In the genomic region with DNA sequence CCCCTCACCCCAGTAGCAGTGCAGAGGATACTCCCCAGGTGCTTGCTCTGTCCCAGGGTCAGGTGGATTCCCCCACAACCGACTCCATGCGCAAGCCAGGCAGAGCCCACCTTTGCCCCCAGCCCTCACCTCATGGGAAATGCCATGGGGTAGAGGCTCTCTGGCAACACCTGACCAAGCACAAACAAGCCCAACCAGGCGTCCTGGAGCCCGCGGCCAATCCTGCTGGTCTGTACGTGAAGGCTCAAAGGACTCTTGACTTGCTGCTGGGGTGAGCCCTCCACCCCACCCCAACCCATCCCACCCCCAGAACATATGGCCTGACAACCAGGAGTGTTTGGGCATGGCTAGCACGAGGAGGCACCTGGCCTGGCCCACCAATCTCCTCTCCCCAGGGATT, we compare ENCODE assay signal across 10 cellular contexts. TPM values are rescaled to one million over a fixed set of nuclear protein-coding genes. Genes with fewer than 3 reads are reported as not detected.
DNase-seq lines count a peak whose midpoint lies in the region; ATAC-seq and TF ChIP-seq lines count a peak whose summit lies in the region.
"Had no signal": no experiment of that assay in that cellular context is flagged by ENCODE, and none has a peak within 500 bp of the region (broad histone marks: within the 10 kb centered on the region; RNA-seq: fewer than 3 reads in every experiment).

No MANE protein-coding gene starts in this region.

- TF ChIP-seq CTCF in cardiac muscle cell (IDR thresholded peaks at IDR 0.05; ENCODE audit: low read depth, low read length) (no peak), hepatocyte (IDR thresholded peaks at IDR 0.05; ENCODE audit: poor library complexity) (no peak), suprapubic skin (IDR thresholded peaks at IDR 0.05) (no peak)

- ATAC-seq in Right ventricle myocardium superior (ENCODE audit: poor library complexity) (no peak), T-cell (replicated peaks in 1 of 4) (no peak), HG03196 (IDR thresholded peaks at IDR 0.05; ENCODE audit: unreplicated experiment) (no peak)

- DNase-seq in cardiac muscle cell (ENCODE audit: low read depth in 1 of 2, low spot score in 1 of 2), result no peak
- DNase-seq in Right ventricle myocardium superior, result no peak
- no peak for DNase-seq in T-cell
- DNase-seq in hepatocyte (ENCODE audit: low spot score), result no peak
- no peak for DNase-seq in suprapubic skin (ENCODE audit: low spot score in 2 of 2)
- no peak for DNase-seq in AG08396 (ENCODE audit: low spot score)
- no peak for DNase-seq in T1000 (lab: John Stamatoyannopoulos, UW)

- no peaks in the 10 kb centered on the region for H3K9me3 Mint-ChIP-seq in T-cell

- H2AFZ ChIP-seq in hepatocyte, result no peak overlapping the region

- TF ChIP-seq POLR2A in suprapubic skin (IDR thresholded peaks at IDR 0.05), result no peak

- H3K27ac ChIP-seq in cardiac muscle cell (peak overlapping the region; percentile 48), hepatocyte (no peak overlapping the region), suprapubic skin (no peak overlapping the region)
- H3K27ac ChIP-seq: colonic mucosa, SJCRH30 had no signal

- POLR2A ChIA-PET in T-cell (lab: Charles Lee), result interaction anchor here in 1 of 2 donors (0.6 kb wide), 1 partner anchor 178 kb away, joined by 4 read pairs; no protein-coding TSS in a partner anchor

- peak overlapping the region; percentile 99 for H3K4me2 ChIP-seq in hepatocyte

- no peaks in the 10 kb centered on the region for H3K36me3 ChIP-seq in cardiac muscle cell
- H3K36me3 ChIP-seq in hepatocyte (replicated peaks; ENCODE audit: insufficient read depth, low read depth), result no peaks in the 10 kb centered on the region
- H3K36me3 ChIP-seq in suprapubic skin, result no peaks in the 10 kb centered on the region
- H3K36me3 ChIP-seq: colonic mucosa, SJCRH30 had no signal

- H3K9me3 ChIP-seq in cardiac muscle cell (ENCODE audit: low read depth) (no peaks in the 10 kb centered on the region), hepatocyte (ENCODE audit: low read depth) (no peaks in the 10 kb centered on the region), suprapubic skin (no peaks in the 10 kb centered on the region)
- H3K9me3 ChIP-seq: colonic mucosa, SJCRH30 had no signal

- H3K4me1 ChIP-seq in cardiac muscle cell (ENCODE audit: low read depth) (peaks cover 32% of the 10 kb centered on the region), hepatocyte (ENCODE audit: insufficient read depth) (peaks cover 34% of the 10 kb centered on the region), suprapubic skin (peaks cover 47% of the 10 kb centered on the region)

- peaks cover 0 to 5% of the 10 kb centered on the region in 2 donors for H3K27me3 Mint-ChIP-seq in T-cell

- no peak overlapping the region for H3K27ac Mint-ChIP-seq in T-cell

- H3K4me1 Mint-ChIP-seq in T-cell, result peaks cover 6 to 37% (median 24%) of the 10 kb centered on the region in 3 donors

- no peaks in the 10 kb centered on the region for H4K20me1 ChIP-seq in hepatocyte (ENCODE audit: insufficient read depth, poor library complexity, severe bottlenecking)

- H3K36me3 Mint-ChIP-seq in T-cell, result no peaks in the 10 kb centered on the region

- H3K4me3 ChIP-seq in cardiac muscle cell (peak overlapping the region; percentile 97), hepatocyte (no peak overlapping the region), suprapubic skin (peak overlapping the region; percentile 66)

- no peaks in the 10 kb centered on the region for H3K9me2 ChIP-seq in hepatocyte (replicated peaks; ENCODE audit: insufficient read depth)

- intact Hi-C loops in Right ventricle myocardium superior (cut with DNase I), result loop anchor here (10.0 kb wide), 1 partner anchor 48 kb away; no protein-coding TSS in a partner anchor

- H3K79me2 ChIP-seq in hepatocyte, result peaks cover 12% of the 10 kb centered on the region

- H3K27me3 ChIP-seq in cardiac muscle cell (no peaks in the 10 kb centered on the region), hepatocyte (peaks cover 22% of the 10 kb centered on the region), suprapubic skin (peaks cover 27% of the 10 kb centered on the region)

- H3K4me3 Mint-ChIP-seq in T-cell, result peak overlapping the region in 2 of 3 donors; percentile 28 to 86

- CTCF ChIA-PET in T-cell (lab: Charles Lee), result interaction anchor here (0.5 to 4.0 kb wide), 5 partner anchors 26 to 201 kb away, joined by 3 to 24 read pairs (median 4); no protein-coding TSS in a partner anchor

- WGBS in hepatocyte (ENCODE audit: low lambda C conversion rate, missing lambda C conversion rate), result 32% methylated on average over 6 of the region's 7 CpGs
- 29% methylated on average over 2 of the region's 7 CpGs for WGBS in suprapubic skin

- no peak for TF ChIP-seq EP300 in suprapubic skin (IDR thresholded peaks at IDR 0.05)

RNA-seq across cellular contexts. Expression of gene ADGRB2, which starts 1.8 kb away (rescaled TPM):
- total RNA-seq in cardiac muscle cell (203 and 309 TPM in 2 replicates), Right ventricle myocardium superior (14.7 TPM), T-cell (1 to 10 TPM in 2 of 5 donors, under 1 TPM in 3; 0.65 to 3.4 (median 0.98) TPM), hepatocyte (6.0 and 10.5 TPM in 2 replicates), suprapubic skin (1 to 10 TPM; 1.4 to 6.0 (median 2.5) TPM)
- polyA plus RNA-seq in cardiac muscle cell (95.0 and 109 TPM in 2 replicates), hepatocyte (7.7 and 7.8 TPM in 2 replicates)

RNA-seq across cellular contexts. Expression of gene SPOCD1, which starts 53.5 kb away (rescaled TPM):
- 1.4 and 7.3 TPM in 2 replicates for total RNA-seq in cardiac muscle cell
- 1.4 and 2.1 TPM in 2 replicates for polyA plus RNA-seq in cardiac muscle cell
- total RNA-seq in Right ventricle myocardium superior, result not detected
- total RNA-seq in T-cell, result not detected
- 1.4 and 2.3 TPM in 2 replicates for total RNA-seq in hepatocyte
- 2.8 and 2.9 TPM in 2 replicates for polyA plus RNA-seq in hepatocyte
- 1 to 10 TPM in 1 of 4 donors, not detected in 3; 3.2 TPM for total RNA-seq in suprapubic skin

RNA-seq across cellular contexts. Expression of gene COL16A1, which starts 58.5 kb away (rescaled TPM):
- 75.8 and 120 TPM in 2 replicates for total RNA-seq in cardiac muscle cell
- 67.7 and 119 TPM in 2 replicates for polyA plus RNA-seq in cardiac muscle cell
- total RNA-seq in Right ventricle myocardium superior, result 10.9 TPM
- total RNA-seq in T-cell, result under 1 TPM in 3 of 5 donors, not detected in 2; 0.41 to 0.67 (median 0.59) TPM
- total RNA-seq in hepatocyte, result 95.1 and 127 TPM in 2 replicates
- 90.2 and 116 TPM in 2 replicates for polyA plus RNA-seq in hepatocyte
- total RNA-seq in suprapubic skin, result 100 to 1,000 TPM in 2 of 4 donors, 10 to 100 TPM in 2; 41.6 to 188 (median 93.1) TPM

Comparison
In these comparisons a context has a peak if more than half of its experiments do, and no peak if none do; other contexts are left out.
1. RNA of gene ADGRB2, which starts 1.8 kb away (total RNA-seq): 203 to 309 TPM in cardiac muscle cell; 14.7 TPM in Right ventricle myocardium superior (single experiment), 6.0 to 10.5 TPM in hepatocyte, 1.4 to 6.0 TPM in suprapubic skin and 0.65 to 3.4 TPM in T-cell; every median in the first group is over 10 times any median in the second.